8 cellular contexts compared by ENCODE assay signal in the genomic region with DNA sequence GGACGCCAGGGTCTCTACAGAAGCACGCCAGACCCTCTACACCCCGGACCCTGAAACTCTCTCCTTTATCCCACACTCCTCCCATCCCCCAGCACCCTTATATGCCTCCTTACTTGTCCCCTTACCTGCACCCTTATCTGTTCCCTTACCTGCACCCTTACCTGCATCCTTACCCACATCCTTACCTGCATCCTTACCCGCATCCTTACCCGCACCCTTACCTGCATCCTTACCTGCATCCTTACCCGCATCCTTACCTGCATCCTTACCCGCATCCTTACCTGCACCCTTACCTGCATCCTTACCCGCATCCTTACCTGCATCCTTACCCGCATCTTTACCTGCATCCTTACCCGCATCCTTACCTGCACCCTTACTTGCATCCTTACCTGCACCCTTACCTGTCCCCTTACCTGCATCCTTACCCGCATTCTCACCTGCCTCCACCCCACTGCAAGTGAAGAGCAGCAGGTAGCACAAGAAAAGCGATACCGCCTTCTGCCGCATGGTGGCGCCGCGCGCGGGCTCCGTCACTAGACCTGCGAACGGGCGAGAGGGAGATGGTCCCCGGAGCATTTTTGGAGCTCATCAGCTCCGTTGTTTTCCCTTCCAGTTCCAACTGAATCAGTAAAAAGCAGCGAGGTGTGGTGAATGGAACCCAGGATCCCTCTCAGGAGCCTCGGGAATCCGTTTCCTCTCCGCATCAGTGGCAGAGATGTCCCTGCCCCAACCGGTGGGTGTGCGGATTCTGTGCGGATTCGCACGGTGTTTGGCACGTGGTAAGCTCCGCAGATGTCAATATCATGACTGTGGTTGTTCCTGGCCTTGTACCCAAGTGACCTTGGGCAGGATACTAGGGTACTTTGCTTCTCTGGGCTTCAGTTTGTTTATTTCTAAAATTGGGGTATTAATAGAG. TPM values are rescaled to one million over a fixed set of nuclear protein-coding genes. Genes with fewer than 3 reads are reported as not detected.
A peak's percentile ranks its signal among the peaks of the same experiment; 100 is the strongest.
DNase-seq lines count a peak whose midpoint lies in the region; ATAC-seq and TF ChIP-seq lines count a peak whose summit lies in the region.

No MANE protein-coding gene starts in this region.

- intact Hi-C loops in activated naive CD4-positive, alpha-beta T cell treated with anti-CD3 and anti-CD28 coated beads for 36 hours (cut with micrococcal nuclease) = no loop called here
- intact Hi-C loops in posterior vena cava (cut with DNase I) = loop anchor here (2.0 to 10.0 kb wide), 2 partner anchors 52 to 274 kb away; partner anchors contain the start of gene GPR3 (in 2 of the 2)

- H3K27me3 Mint-ChIP-seq in activated naive CD4-positive, alpha-beta T cell treated with anti-CD3 and anti-CD28 coated beads for 36 hours (ENCODE audit: low read depth) = no peaks in the 10 kb centered on the region
- H3K27me3 Mint-ChIP-seq in type B pancreatic cell = no peaks in the 10 kb centered on the region

- TF ChIP-seq RAD21 in Ishikawa (IDR thresholded peaks at IDR 0.05; ENCODE audit: low read depth) = peak; percentile 82

- peak overlapping the region; percentile 73 for H3K4me3 Mint-ChIP-seq in activated naive CD4-positive, alpha-beta T cell treated with anti-CD3 and anti-CD28 coated beads for 36 hours
- H3K4me3 Mint-ChIP-seq in type B pancreatic cell = peak overlapping the region; percentile 78

- peak overlapping the region; percentile 4 for H3K4me3 ChIP-seq in cardiac muscle cell

- CTCF ChIA-PET in activated naive CD4-positive, alpha-beta T cell treated with anti-CD3 and anti-CD28 coated beads for 36 hours (lab: Charles Lee) = interaction anchor here (0.6 to 13.0 kb wide), 32 partner anchors 8 to 349 kb away, joined by 3 to 263 read pairs (median 4); partner anchors contain the start of genes AHDC1, FAM76A, STX12 and SYTL1

- H3K4me1 Mint-ChIP-seq in activated naive CD4-positive, alpha-beta T cell treated with anti-CD3 and anti-CD28 coated beads for 36 hours (ENCODE audit: low read depth) = peaks cover 30% of the 10 kb centered on the region
- H3K4me1 Mint-ChIP-seq in type B pancreatic cell (ENCODE audit: unreplicated experiment) = peaks cover 22% of the 10 kb centered on the region

- DNase-seq in DMS153 (lab: John Stamatoyannopoulos, UW) = peak; percentile 60
- peak; percentile 93 for DNase-seq in activated naive CD4-positive, alpha-beta T cell treated with anti-CD3 and anti-CD28 coated beads for 36 hours
- peak; percentile 63 to 73 for DNase-seq in cardiac muscle cell (ENCODE audit: low read depth in 1 of 2, low spot score in 1 of 2)
- peak; percentile 93 for DNase-seq in posterior vena cava (ENCODE audit: low spot score)
- peak; percentile 89 for DNase-seq in type B pancreatic cell (ENCODE audit: extremely low spot score, unreplicated experiment)

- no peaks in the 10 kb centered on the region for H3K27me3 ChIP-seq in cardiac muscle cell

- TF ChIP-seq EP300 in Ishikawa (IDR thresholded peaks at IDR 0.05; ENCODE audit: borderline replicate concordance) = no peak

- H3K9me3 Mint-ChIP-seq in activated naive CD4-positive, alpha-beta T cell treated with anti-CD3 and anti-CD28 coated beads for 36 hours = no peaks in the 10 kb centered on the region
- H3K9me3 Mint-ChIP-seq in type B pancreatic cell = no peaks in the 10 kb centered on the region

- peaks cover 9% of the 10 kb centered on the region for H3K4me1 ChIP-seq in cardiac muscle cell (ENCODE audit: low read depth)

- peaks cover 15% of the 10 kb centered on the region for H3K36me3 Mint-ChIP-seq in activated naive CD4-positive, alpha-beta T cell treated with anti-CD3 and anti-CD28 coated beads for 36 hours (ENCODE audit: low read depth)
- H3K36me3 Mint-ChIP-seq in type B pancreatic cell = no peaks in the 10 kb centered on the region

- H3K36me3 ChIP-seq in cardiac muscle cell = no peaks in the 10 kb centered on the region

- H3K27ac Mint-ChIP-seq in activated naive CD4-positive, alpha-beta T cell treated with anti-CD3 and anti-CD28 coated beads for 36 hours = no peak overlapping the region
- H3K27ac Mint-ChIP-seq in type B pancreatic cell = peak overlapping the region; percentile 67

- ATAC-seq in SK-N-SH treated with all-trans-retinoic acid at 6 μM for 48 hours = peak; percentile 32
- no peak for ATAC-seq in GM19467 (IDR thresholded peaks at IDR 0.05; ENCODE audit: unreplicated experiment)

- H3K9me3 ChIP-seq in cardiac muscle cell (ENCODE audit: low read depth) = no peaks in the 10 kb centered on the region

- TF ChIP-seq CTCF in cardiac muscle cell (IDR thresholded peaks at IDR 0.05; ENCODE audit: low read depth, low read length) = peak; percentile 67
- TF ChIP-seq CTCF in type B pancreatic cell (conservative IDR thresholded peaks at IDR 0.05) = peak; percentile 92

- no peak overlapping the region for H3K27ac ChIP-seq in cardiac muscle cell

TF ChIP-seq in Ishikawa, 13 proteins besides CTCF, POLR2A, EP300 and RAD21:
- no peak for TF ChIP-seq YY1 (IDR thresholded peaks at IDR 0.05; ENCODE audit: low read depth)
- TF ChIP-seq MAX (IDR thresholded peaks at IDR 0.05) = peak; percentile 50; the same call in 1 of the 2 replicates
TF ChIP-seq in Ishikawa: peak in this region for 1.

TF ChIP-seq in SK-N-SH treated with all-trans-retinoic acid at 6 μM for 48 hours, 23 proteins besides CTCF, POLR2A, EP300 and RAD21:
- TF ChIP-seq ISL1 (CRISPR knock-in tag; IDR thresholded peaks at IDR 0.05) = no peak
- no peak for TF ChIP-seq RARB (CRISPR knock-in tag; IDR thresholded peaks at IDR 0.05)
- TF ChIP-seq BACH2 (CRISPR knock-in tag; IDR thresholded peaks at IDR 0.05; ENCODE audit: borderline replicate concordance) = no peak
- TF ChIP-seq GLIS3 (CRISPR knock-in tag; IDR thresholded peaks at IDR 0.05) = no peak
- TF ChIP-seq ZFP3 (CRISPR knock-in tag; IDR thresholded peaks at IDR 0.05) = no peak
- TF ChIP-seq, protein P1, sequence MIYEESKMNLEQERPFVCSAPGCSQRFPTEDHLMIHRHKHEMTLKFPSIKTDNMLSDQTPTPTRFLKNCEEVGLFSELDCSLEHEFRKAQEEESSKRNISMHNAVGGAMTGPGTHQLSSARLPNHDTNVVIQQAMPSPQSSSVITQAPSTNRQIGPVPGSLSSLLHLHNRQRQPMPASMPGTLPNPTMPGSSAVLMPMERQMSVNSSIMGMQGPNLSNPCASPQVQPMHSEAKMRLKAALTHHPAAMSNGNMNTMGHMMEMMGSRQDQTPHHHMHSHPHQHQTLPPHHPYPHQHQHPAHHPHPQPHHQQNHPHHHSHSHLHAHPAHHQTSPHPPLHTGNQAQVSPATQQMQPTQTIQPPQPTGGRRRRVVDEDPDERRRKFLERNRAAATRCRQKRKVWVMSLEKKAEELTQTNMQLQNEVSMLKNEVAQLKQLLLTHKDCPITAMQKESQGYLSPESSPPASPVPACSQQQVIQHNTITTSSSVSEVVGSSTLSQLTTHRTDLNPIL (CRISPR knock-in tag; IDR thresholded peaks at IDR 0.05; ENCODE audit: low read depth) = no peak
- TF ChIP-seq CSDC2 (CRISPR knock-in tag; IDR thresholded peaks at IDR 0.05) = no peak
- TF ChIP-seq ZFP30 (CRISPR knock-in tag; IDR thresholded peaks at IDR 0.05) = no peak
- TF ChIP-seq ESRRG (CRISPR knock-in tag; IDR thresholded peaks at IDR 0.05) = no peak
- TF ChIP-seq ZC3H10 (CRISPR knock-in tag; IDR thresholded peaks at IDR 0.05) = no peak
- TF ChIP-seq ZNF8 (CRISPR knock-in tag; IDR thresholded peaks at IDR 0.05) = no peak
- TF ChIP-seq, protein P2, sequence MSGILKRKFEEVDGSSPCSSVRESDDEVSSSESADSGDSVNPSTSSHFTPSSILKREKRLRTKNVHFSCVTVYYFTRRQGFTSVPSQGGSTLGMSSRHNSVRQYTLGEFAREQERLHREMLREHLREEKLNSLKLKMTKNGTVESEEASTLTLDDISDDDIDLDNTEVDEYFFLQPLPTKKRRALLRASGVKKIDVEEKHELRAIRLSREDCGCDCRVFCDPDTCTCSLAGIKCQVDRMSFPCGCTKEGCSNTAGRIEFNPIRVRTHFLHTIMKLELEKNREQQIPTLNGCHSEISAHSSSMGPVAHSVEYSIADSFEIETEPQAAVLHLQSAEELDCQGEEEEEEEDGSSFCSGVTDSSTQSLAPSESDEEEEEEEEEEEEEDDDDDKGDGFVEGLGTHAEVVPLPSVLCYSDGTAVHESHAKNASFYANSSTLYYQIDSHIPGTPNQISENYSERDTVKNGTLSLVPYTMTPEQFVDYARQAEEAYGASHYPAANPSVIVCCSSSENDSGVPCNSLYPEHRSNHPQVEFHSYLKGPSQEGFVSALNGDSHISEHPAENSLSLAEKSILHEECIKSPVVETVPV (CRISPR knock-in tag; IDR thresholded peaks at IDR 0.05) = no peak
TF ChIP-seq in SK-N-SH treated with all-trans-retinoic acid at 6 μM for 48 hours: peak in this region for 0.

RNA-seq across cellular contexts. Expression of gene IFI6, which starts 2.9 kb away (rescaled TPM):
- 100 to 1,000 TPM; 115 to 125 TPM for total RNA-seq in activated naive CD4-positive, alpha-beta T cell treated with anti-CD3 and anti-CD28 coated beads for 36 hours
- total RNA-seq in cardiac muscle cell = 30.4 and 36.5 TPM in 2 replicates
- 35.2 and 56.2 TPM in 2 replicates for polyA plus RNA-seq in cardiac muscle cell
- 100 to 1,000 TPM in 1 of 2 donors, 10 to 100 TPM in 1; 55.2 to 104 TPM for total RNA-seq in posterior vena cava
- total RNA-seq in type B pancreatic cell (ENCODE audit: low replicate concordance) = 62.2 and 136 TPM in 2 replicates

RNA-seq across cellular contexts. Expression of gene FGR, which starts 34.1 kb away (rescaled TPM):
- under 1 TPM; 0.10 to 0.14 TPM for total RNA-seq in activated naive CD4-positive, alpha-beta T cell treated with anti-CD3 and anti-CD28 coated beads for 36 hours
- not detected in 2 replicates for total RNA-seq in cardiac muscle cell
- polyA plus RNA-seq in cardiac muscle cell = 0.14 and 0.18 TPM in 2 replicates
- 10 to 100 TPM; 21.9 to 22.5 TPM for total RNA-seq in posterior vena cava
- total RNA-seq in type B pancreatic cell (ENCODE audit: low replicate concordance) = not detected in 2 replicates

RNA-seq across cellular contexts. Expression of gene FAM76A, which starts 56.7 kb away (rescaled TPM):
- total RNA-seq in activated naive CD4-positive, alpha-beta T cell treated with anti-CD3 and anti-CD28 coated beads for 36 hours = 1 to 10 TPM; 8.4 to 9.7 TPM
- total RNA-seq in cardiac muscle cell (12.6 and 13.4 TPM in 2 replicates), posterior vena cava (10 to 100 TPM; 16.5 to 21.0 TPM), type B pancreatic cell (ENCODE audit: low replicate concordance) (12.3 and 14.2 TPM in 2 replicates)
- 3.5 and 6.7 TPM in 2 replicates for polyA plus RNA-seq in cardiac muscle cell

Comparison
In these comparisons a context has a peak if more than half of its experiments do, and no peak if none do; other contexts are left out.
1. RNA of gene FGR, which starts 34.1 kb away (total RNA-seq): 21.9 to 22.5 TPM in posterior vena cava; 0.10 to 0.14 TPM in activated naive CD4-positive, alpha-beta T cell treated with anti-CD3 and anti-CD28 coated beads for 36 hours, not detected in type B pancreatic cell and not detected in cardiac muscle cell; every median in the first group is over 10 times any median in the second.
2. Peak in every context shown above with its lines, with median percentiles within 50 percentile points of each other: DNase-seq.